In genomic region chr14:70995671-70996070, GRCh38 we compare ENCODE assay signal across 17 cellular contexts.
DNase-seq lines count a peak whose midpoint lies in the region; ATAC-seq, FAIRE-seq and TF ChIP-seq lines count a peak whose summit lies in the region.
"Had no signal": no experiment of that assay in that cellular context is flagged by ENCODE, and none has a peak within 500 bp of the region (broad histone marks: within the 10 kb centered on the region; RNA-seq: fewer than 3 reads in every experiment).

No MANE protein-coding gene starts in this region.

- TF ChIP-seq POLR2A in H1 (IDR thresholded peaks at IDR 0.05; ENCODE audit: control extremely low read depth in 1 of 2, low read depth in 2 of 2, low read length in 2 of 2) (no peak), prostate gland (IDR thresholded peaks at IDR 0.05) (no peak)

- no peak overlapping the region for H2BK15ac ChIP-seq in H1 (ENCODE audit: low read length)

- no peak overlapping the region for H4K8ac ChIP-seq in H1 (ENCODE audit: extremely low read depth, insufficient read depth, low read length)

- no peak overlapping the region for H3K4me2 ChIP-seq in H1 (ENCODE audit: insufficient read depth in 1 of 2, low read depth in 2 of 2, low read length in 2 of 2)

- H3K27ac ChIP-seq in H1 (ENCODE audit: low read depth, low read length) (no peak overlapping the region), prostate gland (no peak overlapping the region)
- H3K27ac ChIP-seq: gastroesophageal sphincter, psoas muscle, suprapubic skin had no signal

- no peak overlapping the region for H2BK120ac ChIP-seq in H1 (replicated peaks; ENCODE audit: low read depth, low read length)

- intact Hi-C loops in natural killer cell (cut with micrococcal nuclease) (no loop called here), prostate gland (cut with DNase I) (no loop called here)

- peaks cover 29 to 35% of the 10 kb centered on the region in 2 donors for H3K4me1 Mint-ChIP-seq in natural killer cell
- H3K4me1 Mint-ChIP-seq in natural killer cell treated with Interleukin-12 subunit alpha and Interleukin-12 subunit beta and Interleukin-15 and Interleukin-18, amount 100 ng/mL, for 72 hours (ENCODE audit: low read depth in 2 of 2) = peaks cover 16 to 34% of the 10 kb centered on the region in 2 donors

- no peak overlapping the region for H3K4ac ChIP-seq in H1 (replicated peaks; ENCODE audit: insufficient read length, low read depth, low read length)

- no peak overlapping the region for H2BK5ac ChIP-seq in H1 (ENCODE audit: low read depth, low read length)

- H3K4me3 ChIP-seq in H1 (ENCODE audit: extremely low read depth in 1 of 4, insufficient read depth in 2 of 4, low read depth in 3 of 4, low read length in 4 of 4) (no peak overlapping the region), prostate gland (no peak overlapping the region)
- H3K4me3 ChIP-seq: gastroesophageal sphincter, GM12878, psoas muscle, suprapubic skin had no signal

- H3K27ac Mint-ChIP-seq in natural killer cell = peak overlapping the region; percentile 61 to 73
- peak overlapping the region in 1 of 2 donors; percentile 39 for H3K27ac Mint-ChIP-seq in natural killer cell treated with Interleukin-12 subunit alpha and Interleukin-12 subunit beta and Interleukin-15 and Interleukin-18, amount 100 ng/mL, for 72 hours
- H3K27ac Mint-ChIP-seq: IgD-negative memory B cell had no signal

- no peaks in the 10 kb centered on the region for H4K20me1 ChIP-seq in H1 (replicated peaks in 1 of 2; ENCODE audit: control insufficient read depth in 1 of 2, insufficient read depth in 2 of 2, low read length in 2 of 2)

- no peak overlapping the region for H2AK5ac ChIP-seq in H1 (ENCODE audit: low read depth, low read length)

- no peak overlapping the region for H3K23ac ChIP-seq in H1 (ENCODE audit: insufficient read length)

- no peaks in the 10 kb centered on the region for H3K23me2 ChIP-seq in H1 (ENCODE audit: low read depth, low read length)

- no peak for DNase-seq in natural killer cell
- DNase-seq in natural killer cell treated with Interleukin-12 subunit alpha and Interleukin-12 subunit beta and Interleukin-15 and Interleukin-18, amount 100 ng/mL, for 72 hours (ENCODE audit: low spot score) = no peak
- DNase-seq in NCI-H69 (lab: John Stamatoyannopoulos, UW) = peak; percentile 4
- DNase-seq in H1 (ENCODE audit: low read depth in 1 of 2, low spot score in 2 of 2) = no peak
- DNase-seq in prostate gland (ENCODE audit: low spot score) = no peak
- DNase-seq in stimulated activated CD4-positive, alpha-beta T cell treated with anti-CD3 and anti-CD28 coated beads, Interleukin-15, amount 100 ng/mL, for 24 hours = no peak
- no peak for DNase-seq in NCI-H2171 treated with DMSO at 0.1 percent for 48 hours (lab: John Stamatoyannopoulos, UW)
- no peak for DNase-seq in stimulated activated CD4-positive, alpha-beta T cell treated with anti-CD3 and anti-CD28 coated beads, Interleukin-12 subunit alpha, Interleukin-12 subunit beta, amount 100 ng/mL, for 4 hours
- DNase-seq: activated effector memory CD4-positive, alpha-beta T cell treated with anti-CD3 and anti-CD28 coated beads, Interleukin-2, amount 50 U/mL, for 16 hours; psoas muscle; T-helper 9 cell had no signal

- H3K4me1 ChIP-seq in H1 (replicated peaks in 1 of 4; ENCODE audit: control insufficient read depth in 3 of 4, insufficient read depth in 4 of 4, low read length in 3 of 4) (no peaks in the 10 kb centered on the region), prostate gland (replicated peaks) (no peaks in the 10 kb centered on the region)
- H3K4me1 ChIP-seq: gastroesophageal sphincter, psoas muscle, suprapubic skin had no signal

- H3K9me3 Mint-ChIP-seq in natural killer cell = no peaks in the 10 kb centered on the region
- no peaks in the 10 kb centered on the region for H3K9me3 Mint-ChIP-seq in natural killer cell treated with Interleukin-12 subunit alpha and Interleukin-12 subunit beta and Interleukin-15 and Interleukin-18, amount 100 ng/mL, for 72 hours
- H3K9me3 Mint-ChIP-seq: IgD-negative memory B cell had no signal

- H3K14ac ChIP-seq in H1 (ENCODE audit: insufficient read length) = no peak overlapping the region

- no peaks in the 10 kb centered on the region for H3K27me3 Mint-ChIP-seq in natural killer cell (ENCODE audit: low read depth in 2 of 2)
- no peaks in the 10 kb centered on the region for H3K27me3 Mint-ChIP-seq in natural killer cell treated with Interleukin-12 subunit alpha and Interleukin-12 subunit beta and Interleukin-15 and Interleukin-18, amount 100 ng/mL, for 72 hours
- H3K27me3 Mint-ChIP-seq: IgD-negative memory B cell had no signal

- H3K9ac ChIP-seq in H1 (replicated peaks in 1 of 4; ENCODE audit: extremely low read depth in 1 of 4, low read depth in 3 of 4, low read length in 3 of 4) = no peak overlapping the region

- H4K91ac ChIP-seq in H1 (replicated peaks; ENCODE audit: insufficient read length, low read length) = no peak overlapping the region

- FAIRE-seq in H1 (lab: Jason Lieb, UNC) = peak; percentile 72
- FAIRE-seq: keratinocyte, RCC 7860 had no signal

- H2BK12ac ChIP-seq in H1 (ENCODE audit: low read depth, low read length) = no peak overlapping the region

- H3K79me1 ChIP-seq in H1 (ENCODE audit: low read depth, low read length) = no peaks in the 10 kb centered on the region

- H3K36me3 ChIP-seq in H1 (ENCODE audit: control insufficient read depth in 2 of 4, insufficient read depth in 4 of 4, low read length in 3 of 4) (no peaks in the 10 kb centered on the region), prostate gland (no peaks in the 10 kb centered on the region)

- TF ChIP-seq EP300 in H1 (IDR thresholded peaks at IDR 0.05; ENCODE audit: borderline replicate concordance in 1 of 2, low read depth in 2 of 2, low read length in 2 of 2) = no peak

- CTCF ChIA-PET in H1 (lab: Charles Lee; ENCODE audit: partially characterized antibody) = no interaction called here

- TF ChIP-seq RAD21 in H1 (IDR thresholded peaks at IDR 0.05 in 1 of 2, conservative IDR thresholded peaks at IDR 0.05 in 1 of 2; ENCODE audit: low read depth in 2 of 2, low read length in 2 of 2) = no peak

- H3K36me3 Mint-ChIP-seq in natural killer cell = no peaks in the 10 kb centered on the region
- peaks cover 15% of the 10 kb centered on the region for H3K36me3 Mint-ChIP-seq in natural killer cell treated with Interleukin-12 subunit alpha and Interleukin-12 subunit beta and Interleukin-15 and Interleukin-18, amount 100 ng/mL, for 72 hours

- H3K27me3 ChIP-seq in H1 (replicated peaks in 1 of 4; ENCODE audit: control insufficient read depth in 3 of 4, extremely low read depth in 1 of 4, insufficient read depth in 3 of 4, low read length in 3 of 4) = no peaks in the 10 kb centered on the region
- H3K27me3 ChIP-seq in prostate gland (replicated peaks; ENCODE audit: insufficient read depth) = no peaks in the 10 kb centered on the region
- H3K27me3 ChIP-seq: gastroesophageal sphincter, suprapubic skin had no signal

- peak overlapping the region; percentile 7 for H3K4me3 Mint-ChIP-seq in natural killer cell
- no peak overlapping the region for H3K4me3 Mint-ChIP-seq in natural killer cell treated with Interleukin-12 subunit alpha and Interleukin-12 subunit beta and Interleukin-15 and Interleukin-18, amount 100 ng/mL, for 72 hours
- H3K4me3 Mint-ChIP-seq: IgD-negative memory B cell had no signal

- H3K9me3 ChIP-seq in H1 (ENCODE audit: insufficient read depth in 2 of 2, low read depth in 1 of 2, low read length in 1 of 2) (no peaks in the 10 kb centered on the region), prostate gland (no peaks in the 10 kb centered on the region)
- H3K9me3 ChIP-seq: gastroesophageal sphincter, psoas muscle, suprapubic skin had no signal

- H4K5ac ChIP-seq in H1 (ENCODE audit: insufficient read length, low read depth, low read length) = no peak overlapping the region

- H3K18ac ChIP-seq in H1 (ENCODE audit: extremely low read depth, low read length) = no peak overlapping the region

- no peak overlapping the region for H2BK20ac ChIP-seq in H1 (ENCODE audit: low read length)

- no peaks in the 10 kb centered on the region for H3K79me2 ChIP-seq in H1 (ENCODE audit: control insufficient read depth in 1 of 2, insufficient read depth in 2 of 2, low read length in 2 of 2)

- no peak overlapping the region for H3K56ac ChIP-seq in H1 (replicated peaks; ENCODE audit: insufficient read length, low read depth, low read length)

- 74% methylated on average over 3 of the region's 3 CpGs; no CpG with 5 or more reads in 1 of the 2 experiments for WGBS in H1 (ENCODE audit: extremely low coverage in 1 of 2, insufficient coverage in 1 of 2, insufficient read length in 1 of 2, insufficient replicate concordance in 2 of 2, low coverage in 1 of 2, low lambda C conversion rate in 2 of 2, missing lambda C conversion rate in 1 of 2), 2 experiments
- WGBS in prostate gland = 82% methylated on average over 3 of the region's 3 CpGs

- POLR2A ChIA-PET in H1 (lab: Charles Lee; ENCODE audit: partially characterized antibody) = no interaction called here

- TF ChIP-seq CTCF in natural killer cell (IDR thresholded peaks at IDR 0.05) (no peak), H1 (IDR thresholded peaks at IDR 0.05; ENCODE audit: control extremely low read depth in 1 of 3, insufficient read depth in 1 of 3, low read depth in 1 of 3, low read length in 3 of 3) (no peak), prostate gland (IDR thresholded peaks at IDR 0.05) (no peak)

- no peak overlapping the region for H2AFZ ChIP-seq in H1 (ENCODE audit: low read length)

- peak in 1 of 3 donors; percentile 31 for ATAC-seq in natural killer cell
- ATAC-seq in natural killer cell treated with Interleukin-12 subunit alpha and Interleukin-12 subunit beta and Interleukin-15 and Interleukin-18, amount 100 ng/mL, for 72 hours = no peak
- ATAC-seq: gastroesophageal sphincter, GM12878, psoas muscle had no signal

TF ChIP-seq in H1, 55 proteins besides CTCF, POLR2A, EP300 and RAD21:
- no peak for TF ChIP-seq TAF1 (IDR thresholded peaks at IDR 0.05; ENCODE audit: low read depth, low read length)
- no peak for TF ChIP-seq SIN3A (conservative IDR thresholded peaks at IDR 0.05 in 1 of 2, IDR thresholded peaks at IDR 0.05 in 1 of 2; ENCODE audit: low read depth in 1 of 2, low read length in 2 of 2)
- TF ChIP-seq CHD1 (IDR thresholded peaks at IDR 0.05; ENCODE audit: low read depth, low read length) = no peak
- TF ChIP-seq NRF1 (IDR thresholded peaks at IDR 0.05; ENCODE audit: low read depth, low read length) = no peak
- no peak for TF ChIP-seq YY1 (IDR thresholded peaks at IDR 0.05; ENCODE audit: low read depth, low read length)
- TF ChIP-seq USF2 (IDR thresholded peaks at IDR 0.05; ENCODE audit: low read length) = peak; percentile 31; the same call in 1 of the 2 replicates
